ENCODE assay signal across 23 cellular contexts in genomic region chr20:42775037-42775436, GRCh38.
"Had no signal": no experiment of that assay in that cellular context is flagged by ENCODE, and none has a peak within 500 bp of the region (broad histone marks: within the 10 kb centered on the region; RNA-seq: fewer than 3 reads in every experiment).

No MANE protein-coding gene starts in this region.

- H3K27ac Mint-ChIP-seq: activated CD4-positive, alpha-beta T cell treated with anti-CD3 and anti-CD28 coated beads, Interleukin-2, amount 10 ng/mL, durations not matched to agents 24 days and 14 days; activated CD8-positive, alpha-beta T cell treated with anti-CD3 and anti-CD28 coated beads for 36 hours; activated naive CD4-positive, alpha-beta T cell treated with anti-CD3 and anti-CD28 coated beads, Interleukin-2, amount 50 U/mL, for 24 hours; activated naive CD8-positive, alpha-beta T cell treated with anti-CD3 and anti-CD28 coated beads, Interleukin-2, amount 50 U/mL, for 24 hours; activated T-helper 2 cell treated with anti-CD3 and anti-CD28 coated beads, Interferon-gamma antibody, Interleukin-2, Interleukin-4, amounts not matched to agents 10 μg/mL and 5 μg/mL and 100 μg/mL, durations not matched to agents 14 hours and 24 hours and 36 hours; nephron progenitor cell; stimulated activated memory B cell treated with anti-CD40 and anti-IgM and Interleukin-4, amounts not matched to agents 10 μg/mL and 1 μg/mL and 100 μg/mL, for 72 hours; stimulated activated naive CD8-positive, alpha-beta T cell treated with anti-CD3 and anti-CD28 coated beads, Interleukin-15, amount 100 ng/mL, for 72 hours had no signal

- ATAC-seq: activated CD8-positive, alpha-beta T cell treated with anti-CD3 and anti-CD28 coated beads for 36 hours; activated naive CD8-positive, alpha-beta T cell treated with anti-CD3 and anti-CD28 coated beads, Interleukin-2, amount 50 U/mL, for 24 hours; heart right ventricle; pancreas; psoas muscle; stimulated activated memory B cell treated with anti-CD40 and anti-IgM and Interleukin-4, amounts not matched to agents 10 μg/mL and 1 μg/mL and 100 μg/mL, for 72 hours; stimulated activated naive CD8-positive, alpha-beta T cell treated with anti-CD3 and anti-CD28 coated beads, Interleukin-15, amount 100 ng/mL, for 72 hours had no signal

- FAIRE-seq: endothelial cell of umbilical vein, pancreas had no signal

- H3K36me3 Mint-ChIP-seq: activated naive CD4-positive, alpha-beta T cell treated with anti-CD3 and anti-CD28 coated beads, Interleukin-2, amount 50 U/mL, for 24 hours; naive B cell; stimulated activated memory B cell treated with anti-CD40 and anti-IgM and Interleukin-4, amounts not matched to agents 10 μg/mL and 1 μg/mL and 100 μg/mL, for 72 hours had no signal

- H3K27me3 Mint-ChIP-seq: activated CD4-positive, alpha-beta T cell treated with anti-CD3 and anti-CD28 coated beads, Interleukin-2, amount 10 ng/mL, durations not matched to agents 24 days and 14 days; activated CD8-positive, alpha-beta T cell treated with anti-CD3 and anti-CD28 coated beads for 36 hours; activated naive CD4-positive, alpha-beta T cell treated with anti-CD3 and anti-CD28 coated beads, Interleukin-2, amount 50 U/mL, for 24 hours; activated naive CD8-positive, alpha-beta T cell treated with anti-CD3 and anti-CD28 coated beads, Interleukin-2, amount 50 U/mL, for 24 hours; naive B cell; stimulated activated memory B cell treated with anti-CD40 and anti-IgM and Interleukin-4, amounts not matched to agents 10 μg/mL and 1 μg/mL and 100 μg/mL, for 72 hours; stimulated activated naive CD8-positive, alpha-beta T cell treated with anti-CD3 and anti-CD28 coated beads, Interleukin-15, amount 100 ng/mL, for 72 hours had no signal

- H3K4me1 Mint-ChIP-seq: activated CD4-positive, alpha-beta T cell treated with anti-CD3 and anti-CD28 coated beads, Interleukin-2, amount 10 ng/mL, durations not matched to agents 24 days and 14 days; activated naive CD4-positive, alpha-beta T cell treated with anti-CD3 and anti-CD28 coated beads, Interleukin-2, amount 50 U/mL, for 24 hours; activated naive CD8-positive, alpha-beta T cell treated with anti-CD3 and anti-CD28 coated beads, Interleukin-2, amount 50 U/mL, for 24 hours; naive B cell; nephron progenitor cell; stimulated activated memory B cell treated with anti-CD40 and anti-IgM and Interleukin-4, amounts not matched to agents 10 μg/mL and 1 μg/mL and 100 μg/mL, for 72 hours; stimulated activated naive CD8-positive, alpha-beta T cell treated with anti-CD3 and anti-CD28 coated beads, Interleukin-15, amount 100 ng/mL, for 72 hours had no signal

- H3K4me3 Mint-ChIP-seq: activated CD4-positive, alpha-beta T cell treated with anti-CD3 and anti-CD28 coated beads, Interleukin-2, amount 10 ng/mL, durations not matched to agents 24 days and 14 days; activated CD8-positive, alpha-beta T cell treated with anti-CD3 and anti-CD28 coated beads for 36 hours; activated naive CD4-positive, alpha-beta T cell treated with anti-CD3 and anti-CD28 coated beads, Interleukin-2, amount 50 U/mL, for 24 hours; activated naive CD8-positive, alpha-beta T cell treated with anti-CD3 and anti-CD28 coated beads, Interleukin-2, amount 50 U/mL, for 24 hours; naive B cell; nephron progenitor cell; stimulated activated memory B cell treated with anti-CD40 and anti-IgM and Interleukin-4, amounts not matched to agents 10 μg/mL and 1 μg/mL and 100 μg/mL, for 72 hours; stimulated activated naive CD8-positive, alpha-beta T cell treated with anti-CD3 and anti-CD28 coated beads, Interleukin-15, amount 100 ng/mL, for 72 hours had no signal

- H3K9me3 Mint-ChIP-seq: activated CD8-positive, alpha-beta T cell treated with anti-CD3 and anti-CD28 coated beads for 36 hours; activated naive CD4-positive, alpha-beta T cell treated with anti-CD3 and anti-CD28 coated beads, Interleukin-2, amount 50 U/mL, for 24 hours; activated naive CD8-positive, alpha-beta T cell treated with anti-CD3 and anti-CD28 coated beads, Interleukin-2, amount 50 U/mL, for 24 hours; nephron progenitor cell had no signal

- DNase-seq: activated CD4-positive, alpha-beta T cell treated with anti-CD3 and anti-CD28 coated beads, Interleukin-2, amount 10 ng/mL, durations not matched to agents 24 days and 14 days; activated CD4-positive, CD25-positive, alpha-beta regulatory T cell treated with anti-CD3 and anti-CD28 coated beads, Interleukin-2, amount 50 U/mL, for 72 hours; activated CD8-positive, alpha-beta T cell treated with anti-CD3 and anti-CD28 coated beads for 36 hours; activated naive CD8-positive, alpha-beta T cell treated with anti-CD3 and anti-CD28 coated beads, Interleukin-2, amount 50 U/mL, for 24 hours; activated T-cell treated with anti-CD3 and anti-CD28 coated beads, Interleukin-2, amount 50 U/mL, for 48 hours; cortex of kidney; heart right ventricle; kidney glomerular epithelial cell; left ventricle myocardium inferior; naive B cell; nephron progenitor cell; pancreas; psoas muscle; stimulated activated CD4-positive, alpha-beta T cell treated with anti-CD3 and anti-CD28 coated beads, Interleukin-1b, Interleukin-23, amount 100 ng/mL, for 48 hours; stimulated activated CD4-positive, alpha-beta T cell treated with anti-CD3 and anti-CD28 coated beads, Interleukin-4, amount 100 ng/mL, for 4 hours; stimulated activated CD8-positive, alpha-beta memory T cell treated with anti-CD3 and anti-CD28 coated beads, Interleukin-4, amount 100 ng/mL, for 48 hours; stimulated activated naive CD8-positive, alpha-beta T cell treated with anti-CD3 and anti-CD28 coated beads, Interleukin-15, amount 100 ng/mL, for 72 hours; thyroid gland; upper lobe of left lung had no signal
